8 cellular contexts compared by ENCODE assay signal in the genomic region with DNA sequence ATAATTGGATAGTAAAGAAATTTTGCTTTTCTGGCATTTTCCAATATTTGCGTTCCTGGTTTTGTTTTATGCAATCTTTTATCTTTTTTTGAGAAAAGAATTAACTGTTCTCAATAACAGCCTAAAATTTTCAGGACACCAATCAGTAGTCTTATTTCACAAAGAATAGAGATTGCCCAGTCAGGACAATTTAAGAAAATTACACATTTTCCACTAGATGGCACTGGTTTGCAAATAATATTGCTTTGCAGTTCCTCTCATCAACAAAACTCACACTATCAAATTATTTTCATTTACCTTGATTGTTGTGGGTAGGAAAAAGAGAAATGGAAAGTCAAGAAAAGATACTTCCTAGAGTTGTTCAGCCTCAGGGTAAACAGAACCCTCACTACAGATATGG. TPM values are rescaled to one million over a fixed set of nuclear protein-coding genes. Genes with fewer than 3 reads are reported as not detected.
DNase-seq lines count a peak whose midpoint lies in the region; TF ChIP-seq lines count a peak whose summit lies in the region.
"Had no signal": no experiment of that assay in that cellular context is flagged by ENCODE, and none has a peak within 500 bp of the region (broad histone marks: within the 10 kb centered on the region; RNA-seq: fewer than 3 reads in every experiment).

No MANE protein-coding gene starts in this region.

- no peaks in the 10 kb centered on the region for H3K9me2 ChIP-seq in MM.1S (replicated peaks; ENCODE audit: insufficient read depth, low read length)

- no peaks in the 10 kb centered on the region for H3K9me3 ChIP-seq in MM.1S (replicated peaks; ENCODE audit: insufficient read depth, low read length)

- H2AFZ ChIP-seq in MM.1S (ENCODE audit: low read length) = no peak overlapping the region

- H3K4me3 ChIP-seq in MM.1S (ENCODE audit: low read length) = no peak overlapping the region
- H3K4me3 ChIP-seq in fibroblast of the aortic adventitia (ENCODE audit: low read depth, low read length) = no peak overlapping the region
- no peak overlapping the region for H3K4me3 ChIP-seq in retinal pigment epithelial cell (ENCODE audit: low read length)

- no peaks in the 10 kb centered on the region for H3K36me3 ChIP-seq in MM.1S (replicated peaks; ENCODE audit: insufficient read depth, low read length)

- no peak overlapping the region for H3K9ac ChIP-seq in MM.1S (ENCODE audit: low read length)

- H3K27ac ChIP-seq in MM.1S (ENCODE audit: low read length) = no peak overlapping the region

- peaks cover 21% of the 10 kb centered on the region for H3K79me2 ChIP-seq in MM.1S (ENCODE audit: low read length)

- peaks cover 16% of the 10 kb centered on the region; the same call in 1 of the 2 replicates for H3F3A ChIP-seq in MM.1S (ENCODE audit: insufficient read depth, low read length)

- DNase-seq in GM03348 (ENCODE audit: low spot score) (peak; percentile 69), MM.1S (peak; percentile 63), SHP77 treated with DMSO at 0.1 percent for 48 hours (lab: John Stamatoyannopoulos, UW) (peak; percentile 41), fibroblast of the aortic adventitia (ENCODE audit: low read depth) (peak; percentile 66), retinal pigment epithelial cell (ENCODE audit: low read depth) (no peak), UCSD-AML1 (lab: John Stamatoyannopoulos, UW; ENCODE audit: unreplicated experiment) (no peak), T-helper 9 cell (no peak)

- TF ChIP-seq CTCF in MM.1S (IDR thresholded peaks at IDR 0.05; ENCODE audit: low read length) (peak; percentile 65), fibroblast of the aortic adventitia (IDR thresholded peaks at IDR 0.05; ENCODE audit: insufficient read depth, low read length) (peak; percentile 52), retinal pigment epithelial cell (conservative IDR thresholded peaks at IDR 0.05; ENCODE audit: low read depth, low read length) (peak; percentile 55)

- peaks cover 3% of the 10 kb centered on the region; the same call in 1 of the 2 replicates for H3K4me1 ChIP-seq in MM.1S (ENCODE audit: low read length)

- no peak overlapping the region for H3K4me2 ChIP-seq in MM.1S (ENCODE audit: low read depth, low read length)

- no peaks in the 10 kb centered on the region for H4K20me1 ChIP-seq in MM.1S (ENCODE audit: insufficient read depth, low read length)

- H3K27me3 ChIP-seq in MM.1S (replicated peaks; ENCODE audit: insufficient read depth, low read length) = no peaks in the 10 kb centered on the region

RNA-seq across cellular contexts. Expression of gene RBM45, which starts 2.4 kb away (rescaled TPM):
- total RNA-seq in fibroblast of the aortic adventitia (ENCODE audit: low replicate concordance) = 19.5 and 27.1 TPM in 2 replicates

RNA-seq across cellular contexts. Expression of gene PDE11A, which starts 37.2 kb away (rescaled TPM):
- total RNA-seq in fibroblast of the aortic adventitia (ENCODE audit: low replicate concordance) = not detected in 2 replicates
- total RNA-seq: activated CD8-positive, alpha-beta memory T cell treated with anti-CD3 and anti-CD28 coated beads for 36 hours had no signal

Comparison
In these comparisons a context has a peak if more than half of its experiments do, and no peak if none do; other contexts are left out.
1. DNase-seq: peak in GM03348 (single experiment), MM.1S (single experiment), SHP77 treated with DMSO at 0.1 percent for 48 hours (single experiment) and fibroblast of the aortic adventitia (single experiment); none in retinal pigment epithelial cell (single experiment), UCSD-AML1 (single experiment) and T-helper 9 cell (single experiment).
2. Peak in every context shown above with its lines, with median percentiles within 50 percentile points of each other: CTCF ChIP-seq.